In the genomic region with DNA sequence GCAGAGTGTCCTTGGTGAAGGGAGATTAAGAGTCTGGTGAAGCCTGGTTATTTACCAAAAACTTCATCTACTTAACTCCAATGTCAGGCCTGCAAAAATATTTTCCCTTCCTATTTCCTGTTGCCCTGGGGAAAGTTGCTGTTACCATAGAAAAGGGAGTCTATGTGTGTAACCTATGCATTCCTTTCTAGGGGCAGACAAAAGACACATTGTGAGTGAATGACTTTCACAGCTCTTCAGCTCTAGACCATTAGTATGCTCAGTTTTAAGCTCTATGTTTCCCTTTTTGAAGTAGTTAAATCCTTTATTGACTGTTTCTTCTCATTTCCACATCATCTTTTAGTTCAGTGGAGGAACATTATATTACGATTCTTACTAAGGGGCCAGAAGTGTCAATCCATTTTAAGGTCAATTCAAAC, we compare ENCODE assay signal across 9 cellular contexts. TPM values are rescaled to one million over a fixed set of nuclear protein-coding genes. Genes with fewer than 3 reads are reported as not detected.
DNase-seq lines count a peak whose midpoint lies in the region; ATAC-seq and TF ChIP-seq lines count a peak whose summit lies in the region.
"Had no signal": no experiment of that assay in that cellular context is flagged by ENCODE, and none has a peak within 500 bp of the region (broad histone marks: within the 10 kb centered on the region; RNA-seq: fewer than 3 reads in every experiment).

No MANE protein-coding gene starts in this region.

- no peaks in the 10 kb centered on the region for H3K79me1 ChIP-seq in neuronal stem cell (ENCODE audit: low read depth, low read length)

- H2AK5ac ChIP-seq in neuronal stem cell (ENCODE audit: low read depth, low read length), result no peak overlapping the region

- no peak overlapping the region for H3K4me3 Mint-ChIP-seq in GM23338
- H3K4me3 Mint-ChIP-seq: stimulated activated naive CD8-positive, alpha-beta T cell treated with anti-CD3 and anti-CD28 coated beads, Interleukin-15, Interleukin-2, amounts not matched to agents 100 ng/mL and 50 ng/mL, for 24 hours had no signal

- no peaks in the 10 kb centered on the region for H3K9me2 ChIP-seq in GM23338 (ENCODE audit: insufficient read depth)

- H3K27me3 ChIP-seq in GM23338 (ENCODE audit: insufficient read depth) (no peaks in the 10 kb centered on the region), fibroblast of lung (ENCODE audit: control insufficient read depth, insufficient read depth, low read length) (no peaks in the 10 kb centered on the region), neuronal stem cell (ENCODE audit: control insufficient read depth in 3 of 3, insufficient read depth in 3 of 3, low read depth in 1 of 3, low read length in 3 of 3) (no peaks in the 10 kb centered on the region)

- H3K4me1 ChIP-seq in GM23338 (ENCODE audit: insufficient read depth), result no peaks in the 10 kb centered on the region; the same call in 1 of the 2 replicates
- H3K4me1 ChIP-seq in fibroblast of lung (ENCODE audit: control insufficient read depth, extremely low read depth, insufficient read depth, low read length), result peaks cover 10% of the 10 kb centered on the region
- peaks cover 6 to 36% of the 10 kb centered on the region in 2 donors for H3K4me1 ChIP-seq in neuronal stem cell (ENCODE audit: control insufficient read depth in 2 of 2, insufficient read depth in 1 of 2, low read depth in 1 of 2, low read length in 2 of 2)

- H3K36me3 Mint-ChIP-seq in GM23338 (ENCODE audit: low read depth), result peaks cover 8% of the 10 kb centered on the region

- H3K9me3 ChIP-seq in fibroblast of lung (ENCODE audit: control insufficient read depth, insufficient read depth, low read depth, low read length) (no peaks in the 10 kb centered on the region), neuronal stem cell (replicated peaks in 1 of 2; ENCODE audit: control insufficient read depth in 2 of 2, insufficient read depth in 1 of 2, low read depth in 1 of 2, low read length in 2 of 2) (peaks cover 0 to 20% of the 10 kb centered on the region in 2 donors)

- no peaks in the 10 kb centered on the region for H3K36me3 ChIP-seq in GM23338 (ENCODE audit: insufficient read depth)
- H3K36me3 ChIP-seq in fibroblast of lung (ENCODE audit: control insufficient read depth, insufficient read depth, low read length), result no peaks in the 10 kb centered on the region
- no peaks in the 10 kb centered on the region for H3K36me3 ChIP-seq in neuronal stem cell (replicated peaks in 1 of 2; ENCODE audit: control insufficient read depth in 2 of 2, insufficient read depth in 2 of 2, low read length in 2 of 2)

- H3K4me2 ChIP-seq in GM23338 (peak overlapping the region; percentile 1; the same call in 1 of the 2 replicates), fibroblast of lung (ENCODE audit: extremely low read depth, insufficient read depth, low read length) (no peak overlapping the region), neuronal stem cell (ENCODE audit: insufficient read depth, low read length, poor library complexity, severe bottlenecking) (no peak overlapping the region)

- H3K27ac Mint-ChIP-seq in GM23338, result peak overlapping the region; percentile 60
- H3K27ac Mint-ChIP-seq: stimulated activated naive CD8-positive, alpha-beta T cell treated with anti-CD3 and anti-CD28 coated beads, Interleukin-15, Interleukin-2, amounts not matched to agents 100 ng/mL and 50 ng/mL, for 24 hours had no signal

- POLR2A ChIA-PET in RWPE1 (lab: Yijun Ruan, JAX; ENCODE audit: low non-redundant PET), result no interaction called here

- peak; percentile 65 for DNase-seq in GM23338 (ENCODE audit: low spot score)
- DNase-seq in RWPE1 (ENCODE audit: low spot score), result peak; percentile 27
- peak; percentile 19 to 84 for DNase-seq in fibroblast of lung (ENCODE audit: low read depth in 2 of 2)
- DNase-seq in neuronal stem cell (ENCODE audit: low spot score), result peak; percentile 50
- no peak for DNase-seq in retina
- DNase-seq in stimulated activated CD4-positive, alpha-beta T cell treated with anti-CD3 and anti-CD28 coated beads, Interleukin-12 subunit alpha, Interleukin-12 subunit beta, amount 100 ng/mL, for 4 hours, result no peak
- DNase-seq in germinal center (ENCODE audit: low spot score), result no peak

- no peak overlapping the region for H4K91ac ChIP-seq in neuronal stem cell (ENCODE audit: low read depth, low read length, poor library complexity)

- no peak overlapping the region for H2BK120ac ChIP-seq in neuronal stem cell (ENCODE audit: low read depth, low read length)

- no peak overlapping the region for H3K23ac ChIP-seq in neuronal stem cell (ENCODE audit: low read depth, low read length, poor library complexity)

- H4K8ac ChIP-seq in neuronal stem cell (ENCODE audit: low read depth, low read length), result no peak overlapping the region

- peaks cover 11% of the 10 kb centered on the region; the same call in 2 of the 3 replicates for H3K4me1 Mint-ChIP-seq in GM23338

- TF ChIP-seq CTCF in GM23338 (conservative IDR thresholded peaks at IDR 0.05; ENCODE audit: low read depth in 2 of 2) (no peak), RWPE1 (conservative IDR thresholded peaks at IDR 0.05; ENCODE audit: low read depth) (no peak), fibroblast of lung (conservative IDR thresholded peaks at IDR 0.05 in 1 of 2, IDR thresholded peaks at IDR 0.05 in 1 of 2; ENCODE audit: low read depth in 1 of 2, low read length in 2 of 2) (no peak)

- CTCF ChIA-PET in RWPE1 (lab: Yijun Ruan, JAX), result interaction anchor here (0.6 kb wide), 4 partner anchors 43 to 804 kb away, joined by 3 read pairs; no protein-coding TSS in a partner anchor

- no peak overlapping the region for H3K18ac ChIP-seq in neuronal stem cell (ENCODE audit: low read length)

- WGBS in neuronal stem cell (ENCODE audit: extremely low coverage in 2 of 2, insufficient read length in 2 of 2, insufficient replicate concordance in 1 of 2), 2 donors, result no CpG with 5 or more reads among the region's 1 CpG

- no peak overlapping the region for H3K4ac ChIP-seq in neuronal stem cell (ENCODE audit: low read length)

- H3K14ac ChIP-seq in neuronal stem cell (ENCODE audit: low read length), result no peak overlapping the region

- no peak overlapping the region for H3K9ac ChIP-seq in fibroblast of lung (ENCODE audit: insufficient read depth, low read length)
- no peak overlapping the region for H3K9ac ChIP-seq in neuronal stem cell (ENCODE audit: low read depth, low read length, poor library complexity)

- no peak overlapping the region for H2BK5ac ChIP-seq in neuronal stem cell (ENCODE audit: low read length)

- no peaks in the 10 kb centered on the region for H3F3A ChIP-seq in GM23338 (replicated peaks; ENCODE audit: low read depth)

- peaks cover 3% of the 10 kb centered on the region for H3K27me3 Mint-ChIP-seq in GM23338 (ENCODE audit: insufficient read depth, low read depth, poor library complexity)

- H4K20me1 ChIP-seq in GM23338 (replicated peaks; ENCODE audit: insufficient read depth) (no peaks in the 10 kb centered on the region), fibroblast of lung (ENCODE audit: control insufficient read depth, extremely low read depth, insufficient read depth, low read length) (no peaks in the 10 kb centered on the region)

- no peak overlapping the region for H2BK15ac ChIP-seq in neuronal stem cell (ENCODE audit: low read length)

- no peak overlapping the region for H3K4me3 ChIP-seq in GM23338
- H3K4me3 ChIP-seq in fibroblast of lung (replicated peaks in 1 of 4; ENCODE audit: control extremely low read depth in 1 of 4, insufficient read depth in 1 of 4, low read depth in 3 of 4, low read length in 4 of 4), result no peak overlapping the region
- H3K4me3 ChIP-seq in neuronal stem cell (ENCODE audit: low read length in 2 of 2), result no peak overlapping the region

- peaks cover 11% of the 10 kb centered on the region for H3K9me3 Mint-ChIP-seq in GM23338
- H3K9me3 Mint-ChIP-seq: stimulated activated naive CD8-positive, alpha-beta T cell treated with anti-CD3 and anti-CD28 coated beads, Interleukin-15, Interleukin-2, amounts not matched to agents 100 ng/mL and 50 ng/mL, for 24 hours had no signal

- ATAC-seq in GM23338, result peak; percentile 88
- no peak for ATAC-seq in HG03457 (IDR thresholded peaks at IDR 0.05; ENCODE audit: unreplicated experiment)

- H3K79me2 ChIP-seq in GM23338 (replicated peaks; ENCODE audit: insufficient read depth) (no peaks in the 10 kb centered on the region), fibroblast of lung (ENCODE audit: control insufficient read depth, insufficient read depth, low read length) (no peaks in the 10 kb centered on the region)

- H2BK12ac ChIP-seq in neuronal stem cell (ENCODE audit: low read length), result no peak overlapping the region

- H3K27ac ChIP-seq in GM23338 (ENCODE audit: low read depth) (peak overlapping the region; percentile 41), RWPE1 (no peak overlapping the region), fibroblast of lung (ENCODE audit: insufficient read depth, low read length) (no peak overlapping the region), neuronal stem cell (replicated peaks; ENCODE audit: low read length) (peak overlapping the region; percentile 9)

- H2AFZ ChIP-seq in GM23338 (no peak overlapping the region), fibroblast of lung (ENCODE audit: low read length) (peak overlapping the region; percentile 22), neuronal stem cell (ENCODE audit: low read length) (no peak overlapping the region)

RNA-seq across cellular contexts. Expression of gene SGCE, which starts 45.6 kb away (rescaled TPM):
- 46.1 and 52.1 TPM in 2 replicates for total RNA-seq in GM23338 (2014; rRNA removed; shearing (Covaris generic))
- polyA plus RNA-seq in GM23338 (2016; fragmentation: Nextera tagmentation; extraction: Ambion mirVana), result 53.5 and 54.8 TPM in 2 replicates
- 93.2 and 106 TPM in 2 replicates for total RNA-seq in fibroblast of lung
- 72.3 and 184 TPM in 2 replicates for polyA plus RNA-seq in fibroblast of lung
- polyA plus RNA-seq in fibroblast of lung (2012), result 43.4 and 92.7 TPM in 2 replicates
- polyA minus RNA-seq in fibroblast of lung (ENCODE audit: low replicate concordance), result 17.9 and 19.9 TPM in 2 replicates
- 90.6 TPM for polyA plus RNA-seq in neuronal stem cell (2013, experiment 1 of 2)
- 93.1 TPM for polyA plus RNA-seq in neuronal stem cell (2013, experiment 2 of 2)

Comparison
In these comparisons a context has a peak if more than half of its experiments do, and no peak if none do; other contexts are left out.
1. DNase-seq: peak in GM23338 (single experiment), RWPE1 (single experiment), fibroblast of lung (2 of 2) and neuronal stem cell (single experiment); none in retina (single experiment), stimulated activated CD4-positive, alpha-beta T cell treated with anti-CD3 and anti-CD28 coated beads, Interleukin-12 subunit alpha, Interleukin-12 subunit beta, amount 100 ng/mL, for 4 hours (single experiment) and germinal center (single experiment).
2. H3K27ac ChIP-seq: peak in GM23338 (single experiment) and neuronal stem cell (single experiment); none in RWPE1 (single experiment) and fibroblast of lung (single experiment).